Comparison of ENCODE assay signal across 13 cellular contexts in the genomic region with DNA sequence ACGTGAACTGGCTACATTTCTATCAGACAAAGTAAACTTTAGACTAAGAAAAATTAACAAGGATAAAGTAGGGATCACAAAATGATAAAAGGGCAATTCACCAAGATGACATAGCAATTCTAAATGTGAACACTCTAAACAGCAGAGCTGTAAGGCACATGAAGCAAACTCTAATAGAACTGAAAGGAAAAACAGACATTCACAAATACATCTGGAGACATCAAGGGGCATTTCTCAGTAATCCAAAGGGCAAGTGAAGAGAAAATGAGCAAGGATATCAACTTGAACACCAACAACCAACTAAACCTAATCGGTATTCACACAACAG. TPM values are rescaled to one million over a fixed set of nuclear protein-coding genes. Genes with fewer than 3 reads are reported as not detected.
DNase-seq lines count a peak whose midpoint lies in the region; ATAC-seq, FAIRE-seq and TF ChIP-seq lines count a peak whose summit lies in the region.
"Had no signal": no experiment of that assay in that cellular context is flagged by ENCODE, and none has a peak within 500 bp of the region (broad histone marks: within the 10 kb centered on the region; RNA-seq: fewer than 3 reads in every experiment).

No MANE protein-coding gene starts in this region.

- no peak for TF ChIP-seq EP300 in H1 (IDR thresholded peaks at IDR 0.05; ENCODE audit: borderline replicate concordance in 1 of 2, low read depth in 2 of 2, low read length in 2 of 2)

- H3K79me2 ChIP-seq in Loucy (ENCODE audit: insufficient read depth, low read length) (peaks cover 99% of the 10 kb centered on the region), H1 (ENCODE audit: control insufficient read depth in 1 of 2, insufficient read depth in 2 of 2, low read length in 2 of 2) (peaks cover 15 to 90% of the 10 kb centered on the region in 2 experiments)

- H3K27ac ChIP-seq in H1 (ENCODE audit: low read depth, low read length) (no peak overlapping the region), heart right ventricle (peak overlapping the region in 2 of 10 donors; percentile 5 to 64), Peyer's patch (no peak overlapping the region), RWPE1 (no peak overlapping the region)

- H2BK15ac ChIP-seq in H1 (ENCODE audit: low read length) = no peak overlapping the region

- intact Hi-C loops in heart right ventricle (cut with DNase I) = no loop called here

- CTCF ChIA-PET in H1 (lab: Charles Lee; ENCODE audit: partially characterized antibody) (interaction anchor here (1.2 kb wide), 1 partner anchor 43 kb away, joined by 4 read pairs; no protein-coding TSS in a partner anchor), RWPE1 (lab: Yijun Ruan, JAX) (interaction anchor here (0.6 kb wide), 1 partner anchor 352 kb away, joined by 3 read pairs; no protein-coding TSS in a partner anchor)

- no peak overlapping the region for H4K8ac ChIP-seq in H1 (ENCODE audit: extremely low read depth, insufficient read depth, low read length)

- H2BK20ac ChIP-seq in H1 (ENCODE audit: low read length) = no peak overlapping the region

- FAIRE-seq in GM12891 (lab: Jason Lieb, UNC) (peak; percentile 67), H1 (lab: Jason Lieb, UNC) (peak; percentile 13)
- FAIRE-seq: HTR-8/SVneo had no signal

- TF ChIP-seq RAD21 in H1 (IDR thresholded peaks at IDR 0.05 in 1 of 2, conservative IDR thresholded peaks at IDR 0.05 in 1 of 2; ENCODE audit: low read depth in 2 of 2, low read length in 2 of 2) = no peak

- H3K56ac ChIP-seq in H1 (replicated peaks; ENCODE audit: insufficient read length, low read depth, low read length) = no peak overlapping the region

- H3K4ac ChIP-seq in H1 (replicated peaks; ENCODE audit: insufficient read length, low read depth, low read length) = no peak overlapping the region

- H3K4me1 ChIP-seq in Loucy (ENCODE audit: insufficient read depth, low read length, poor library complexity, severe bottlenecking) (peaks cover 13% of the 10 kb centered on the region), H1 (replicated peaks in 1 of 4; ENCODE audit: control insufficient read depth in 3 of 4, insufficient read depth in 4 of 4, low read length in 3 of 4) (peaks cover 0 to 15% (median 3%) of the 10 kb centered on the region in 4 experiments; a peak in 5 of 7 replicates), heart right ventricle (peaks cover 0 to 46% (median 33%) of the 10 kb centered on the region in 9 donors), Peyer's patch (peaks cover 0 to 16% (median 2%) of the 10 kb centered on the region in 4 donors)

- H3K27me3 Mint-ChIP-seq in nephron (ENCODE audit: low read depth) = no peaks in the 10 kb centered on the region

- ATAC-seq in heart right ventricle = no peak

- DNase-seq in GM12891 (ENCODE audit: insufficient read length, low spot score) (no peak), H1 (ENCODE audit: low read depth in 1 of 2, low spot score in 2 of 2) (no peak), heart right ventricle (no peak), Peyer's patch (no peak), RWPE1 (ENCODE audit: low spot score) (no peak)
- DNase-seq: activated naive CD4-positive, alpha-beta T cell; NCI-H1092; substantia nigra had no signal

- H4K5ac ChIP-seq in H1 (ENCODE audit: insufficient read length, low read depth, low read length) = no peak overlapping the region

- 89% methylated on average over 2 of the region's 2 CpGs; no CpG with 5 or more reads in 1 of the 2 experiments for WGBS in H1 (ENCODE audit: extremely low coverage in 1 of 2, insufficient coverage in 1 of 2, insufficient read length in 1 of 2, insufficient replicate concordance in 2 of 2, low coverage in 1 of 2, low lambda C conversion rate in 2 of 2, missing lambda C conversion rate in 1 of 2), 2 experiments
- WGBS in heart right ventricle, 2 donors = 75 to 83% methylated on average over 2 of the region's 2 CpGs

- peak overlapping the region; percentile 15 to 60 (median 58) for H3K27ac Mint-ChIP-seq in nephron

- no peak overlapping the region for H3K23ac ChIP-seq in H1 (ENCODE audit: insufficient read length)

- peaks cover 84% of the 10 kb centered on the region for H4K20me1 ChIP-seq in Loucy (ENCODE audit: insufficient read depth, low read length, poor library complexity, severe bottlenecking)
- peaks cover 4 to 12% of the 10 kb centered on the region in 2 experiments for H4K20me1 ChIP-seq in H1 (replicated peaks in 1 of 2; ENCODE audit: control insufficient read depth in 1 of 2, insufficient read depth in 2 of 2, low read length in 2 of 2)

- H3K4me2 ChIP-seq in Loucy (ENCODE audit: low read depth, low read length, poor library complexity, severe bottlenecking) (peak overlapping the region; percentile 23), H1 (ENCODE audit: insufficient read depth in 1 of 2, low read depth in 2 of 2, low read length in 2 of 2) (no peak overlapping the region)

- no peak overlapping the region for H2BK5ac ChIP-seq in H1 (ENCODE audit: low read depth, low read length)

- no peak overlapping the region for H3K9ac ChIP-seq in Loucy (ENCODE audit: low read depth, low read length, poor library complexity, severe bottlenecking)
- H3K9ac ChIP-seq in H1 (replicated peaks in 1 of 4; ENCODE audit: extremely low read depth in 1 of 4, low read depth in 3 of 4, low read length in 3 of 4) = no peak overlapping the region

- H3K9me3 ChIP-seq in Loucy (ENCODE audit: insufficient read depth, low read depth, low read length) (no peaks in the 10 kb centered on the region), H1 (ENCODE audit: insufficient read depth in 2 of 2, low read depth in 1 of 2, low read length in 1 of 2) (peaks cover 0 to 5% of the 10 kb centered on the region in 2 experiments; a peak in 1 of 4 replicates), heart right ventricle (peaks cover 0 to 14% (median 0%) of the 10 kb centered on the region in 11 donors), Peyer's patch (no peaks in the 10 kb centered on the region)
- H3K9me3 ChIP-seq: left lung had no signal

- no peak overlapping the region for H3K4me3 Mint-ChIP-seq in nephron
- H3K4me3 Mint-ChIP-seq: brain had no signal

- H3K9me2 ChIP-seq in Loucy (replicated peaks; ENCODE audit: low read depth, low read length) = no peaks in the 10 kb centered on the region

- TF ChIP-seq POLR2A in GM12891 (IDR thresholded peaks at IDR 0.05; ENCODE audit: low read depth, low read length) (no peak), H1 (IDR thresholded peaks at IDR 0.05; ENCODE audit: control extremely low read depth in 1 of 2, low read depth in 2 of 2, low read length in 2 of 2) (no peak), Peyer's patch (IDR thresholded peaks at IDR 0.05) (no peak)

- H3K18ac ChIP-seq in H1 (ENCODE audit: extremely low read depth, low read length) = no peak overlapping the region

- H3F3A ChIP-seq in Loucy (ENCODE audit: low read depth) = no peaks in the 10 kb centered on the region

- no peak overlapping the region for H2BK12ac ChIP-seq in H1 (ENCODE audit: low read depth, low read length)

- peaks cover 20% of the 10 kb centered on the region for H3K9me3 Mint-ChIP-seq in nephron

- H3K27me3 ChIP-seq in Loucy (ENCODE audit: insufficient read depth, low read length, poor library complexity, severe bottlenecking) = no peaks in the 10 kb centered on the region
- H3K27me3 ChIP-seq in H1 (replicated peaks in 1 of 4; ENCODE audit: control insufficient read depth in 3 of 4, extremely low read depth in 1 of 4, insufficient read depth in 3 of 4, low read length in 3 of 4) = no peaks in the 10 kb centered on the region
- no peaks in the 10 kb centered on the region for H3K27me3 ChIP-seq in heart right ventricle
- H3K27me3 ChIP-seq in Peyer's patch = no peaks in the 10 kb centered on the region
- H3K27me3 ChIP-seq: left lung had no signal

- no peak for TF ChIP-seq CTCF in Loucy (conservative IDR thresholded peaks at IDR 0.05; ENCODE audit: low read length)
- no peak for TF ChIP-seq CTCF in H1 (IDR thresholded peaks at IDR 0.05; ENCODE audit: control extremely low read depth in 1 of 3, insufficient read depth in 1 of 3, low read depth in 1 of 3, low read length in 3 of 3)
- TF ChIP-seq CTCF in nephron (IDR thresholded peaks at IDR 0.05; ENCODE audit: unreplicated experiment in 3 of 3) = no peak
- TF ChIP-seq CTCF in heart right ventricle (IDR thresholded peaks at IDR 0.05) = no peak
- TF ChIP-seq CTCF in Peyer's patch (IDR thresholded peaks at IDR 0.05) = no peak
- no peak for TF ChIP-seq CTCF in RWPE1 (conservative IDR thresholded peaks at IDR 0.05; ENCODE audit: low read depth)

- no peak overlapping the region for H3K4me3 ChIP-seq in Loucy (ENCODE audit: low read length, poor library complexity, severe bottlenecking)
- no peak overlapping the region for H3K4me3 ChIP-seq in H1 (ENCODE audit: extremely low read depth in 1 of 4, insufficient read depth in 2 of 4, low read depth in 3 of 4, low read length in 4 of 4)
- no peak overlapping the region for H3K4me3 ChIP-seq in heart right ventricle
- H3K4me3 ChIP-seq in Peyer's patch = no peak overlapping the region
- H3K4me3 ChIP-seq: left lung had no signal

- no peak overlapping the region for H2BK120ac ChIP-seq in H1 (replicated peaks; ENCODE audit: low read depth, low read length)

- no peaks in the 10 kb centered on the region for H3K23me2 ChIP-seq in H1 (ENCODE audit: low read depth, low read length)

- no peak overlapping the region for H3K14ac ChIP-seq in H1 (ENCODE audit: insufficient read length)

- no peak overlapping the region for H4K91ac ChIP-seq in H1 (replicated peaks; ENCODE audit: insufficient read length, low read length)

- H3K36me3 ChIP-seq in Loucy (ENCODE audit: insufficient read depth, low read length) = peaks cover 6% of the 10 kb centered on the region; the same call in 1 of the 2 replicates
- no peaks in the 10 kb centered on the region for H3K36me3 ChIP-seq in H1 (ENCODE audit: control insufficient read depth in 2 of 4, insufficient read depth in 4 of 4, low read length in 3 of 4)
- H3K36me3 ChIP-seq in heart right ventricle = no peaks in the 10 kb centered on the region
- no peaks in the 10 kb centered on the region for H3K36me3 ChIP-seq in Peyer's patch
- H3K36me3 ChIP-seq: left lung had no signal

- no peak overlapping the region for H2AK5ac ChIP-seq in H1 (ENCODE audit: low read depth, low read length)

- POLR2A ChIA-PET in H1 (lab: Charles Lee; ENCODE audit: partially characterized antibody) (interaction anchor here (3.1 kb wide), 1 partner anchor 13 kb away, joined by 15 read pairs; a partner anchor contains a TSS), RWPE1 (lab: Yijun Ruan, JAX; ENCODE audit: low non-redundant PET) (no interaction called here)

- peaks cover 39% of the 10 kb centered on the region for H3K36me3 Mint-ChIP-seq in nephron (ENCODE audit: low read depth)

- peaks cover 31% of the 10 kb centered on the region for H3K4me1 Mint-ChIP-seq in nephron

- peaks cover 11% of the 10 kb centered on the region; the same call in 1 of the 2 replicates for H3K79me1 ChIP-seq in H1 (ENCODE audit: low read depth, low read length)

- H2AFZ ChIP-seq in Loucy (ENCODE audit: low read length) (no peak overlapping the region), H1 (ENCODE audit: low read length) (no peak overlapping the region)

RNA-seq across cellular contexts. Expression of a gene that starts 12.7 kb away (rescaled TPM):
- polyA plus RNA-seq in GM12891 (2012; ENCODE audit: low read depth, missing spikeins) = 12.4 TPM
- 31.7 and 35.8 TPM in 2 replicates for total RNA-seq in H1 (2021; fragmentation: NEBNext Ultra II Directional; extraction: Animal tissue kit (Norgen Biotek cat#: 25700))
- polyA plus RNA-seq in H1 (2011; rRNA removed) (27.0 and 38.0 TPM in 2 replicates), heart right ventricle (10 to 100 TPM; 10.6 to 10.7 TPM)
- 33.1 TPM for polyA plus RNA-seq in H1 (2011; cell fraction: cytosol; rRNA removed)
- polyA plus RNA-seq in H1 (2011; cell fraction: nucleus; rRNA removed) = 51.5 TPM
- 19.6 to 23.2 TPM (median 21.4 TPM) in 4 replicates for polyA plus RNA-seq in H1 (2012, experiment 1 of 2)
- 3.8 TPM for polyA plus RNA-seq in H1 (2012, experiment 2 of 2)
- polyA plus RNA-seq in H1 (2013, experiment 1 of 2) = 14.6 TPM
- 16.1 TPM for polyA plus RNA-seq in H1 (2013, experiment 2 of 2)
- polyA minus RNA-seq in H1 (2011; rRNA and poly(A)+ RNA removed) = 46.5 and 47.2 TPM in 2 replicates
- 17.2 TPM for polyA minus RNA-seq in H1 (2011; cell fraction: cytosol; rRNA and poly(A)+ RNA removed)
- 79.7 TPM for polyA minus RNA-seq in H1 (2011; cell fraction: nucleus; rRNA and poly(A)+ RNA removed)
- total RNA-seq in heart right ventricle (10 to 100 TPM; 12.7 to 25.8 (median 18.1) TPM), Peyer's patch (10 to 100 TPM; 32.2 to 75.9 (median 43.6) TPM)
